Comparison of ENCODE assay signal across 21 cellular contexts in the genomic region with DNA sequence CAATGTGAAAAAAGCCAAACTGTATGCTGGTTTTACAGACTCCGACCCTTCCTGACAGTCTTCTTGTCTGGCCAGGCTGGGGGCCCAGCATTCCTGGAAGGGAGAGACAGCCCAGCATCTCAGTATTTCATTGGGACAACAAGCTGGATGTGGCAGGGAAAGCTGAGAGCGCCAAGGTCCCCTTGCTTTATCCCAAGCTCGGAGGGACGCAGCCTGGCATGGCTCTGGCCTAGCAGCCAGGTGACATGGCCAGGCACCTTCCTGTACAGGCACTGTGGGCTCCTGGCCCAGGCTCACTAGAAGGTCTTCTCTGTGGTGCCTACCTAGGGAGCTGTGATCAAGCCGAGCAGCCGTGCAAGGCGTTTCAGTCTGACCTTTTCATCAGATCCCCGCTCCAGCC.
"Had no signal": no experiment of that assay in that cellular context is flagged by ENCODE, and none has a peak within 500 bp of the region (broad histone marks: within the 10 kb centered on the region; RNA-seq: fewer than 3 reads in every experiment).

No MANE protein-coding gene starts in this region.

- H3K79me2 ChIP-seq: parathyroid adenoma had no signal

- H3K9me3 ChIP-seq: neutrophil, sigmoid colon, testis, upper lobe of left lung had no signal

- H3K36me3 ChIP-seq: neutrophil had no signal

- H3K27ac Mint-ChIP-seq: activated CD4-positive, alpha-beta memory T cell treated with anti-CD3 and anti-CD28 coated beads, Interleukin-2, amount 10 ng/mL, durations not matched to agents 7 days and 5 days; activated CD4-positive, alpha-beta T cell treated with anti-CD3 and anti-CD28 coated beads, Interleukin-2, amount 10 ng/mL, durations not matched to agents 24 days and 14 days; activated naive CD4-positive, alpha-beta T cell treated with anti-CD3 and anti-CD28 coated beads, Interleukin-2, amount 10 ng/mL, durations not matched to agents 7 days and 5 days; natural killer cell treated with Interleukin-12 subunit alpha and Interleukin-12 subunit beta and Interleukin-15 and Interleukin-18, amount 100 ng/mL, for 72 hours; stimulated activated naive B cell treated with anti-CD40 and anti-IgM and Interleukin-4, amounts not matched to agents 10 μg/mL and 1 μg/mL and 100 μg/mL, for 72 hours had no signal

- H3K36me3 Mint-ChIP-seq: activated naive CD4-positive, alpha-beta T cell treated with anti-CD3 and anti-CD28 coated beads, Interleukin-2, amount 10 ng/mL, durations not matched to agents 7 days and 5 days; natural killer cell treated with Interleukin-12 subunit alpha and Interleukin-12 subunit beta and Interleukin-15 and Interleukin-18, amount 100 ng/mL, for 72 hours; stimulated activated naive B cell treated with anti-CD40 and anti-IgM and Interleukin-4, amounts not matched to agents 10 μg/mL and 1 μg/mL and 100 μg/mL, for 72 hours had no signal

- H3K9ac ChIP-seq: parathyroid adenoma had no signal

- H3K9me3 Mint-ChIP-seq: activated CD4-positive, alpha-beta memory T cell treated with anti-CD3 and anti-CD28 coated beads, Interleukin-2, amount 10 ng/mL, durations not matched to agents 7 days and 5 days; activated CD4-positive, alpha-beta T cell treated with anti-CD3 and anti-CD28 coated beads, Interleukin-2, amount 10 ng/mL, durations not matched to agents 24 days and 14 days; activated naive CD4-positive, alpha-beta T cell treated with anti-CD3 and anti-CD28 coated beads, Interleukin-2, amount 10 ng/mL, durations not matched to agents 7 days and 5 days; natural killer cell treated with Interleukin-12 subunit alpha and Interleukin-12 subunit beta and Interleukin-15 and Interleukin-18, amount 100 ng/mL, for 72 hours; stimulated activated naive B cell treated with anti-CD40 and anti-IgM and Interleukin-4, amounts not matched to agents 10 μg/mL and 1 μg/mL and 100 μg/mL, for 72 hours had no signal

- H3K4me3 Mint-ChIP-seq: activated CD4-positive, alpha-beta memory T cell treated with anti-CD3 and anti-CD28 coated beads, Interleukin-2, amount 10 ng/mL, durations not matched to agents 7 days and 5 days; activated CD4-positive, alpha-beta T cell treated with anti-CD3 and anti-CD28 coated beads, Interleukin-2, amount 10 ng/mL, durations not matched to agents 24 days and 14 days; activated naive CD4-positive, alpha-beta T cell treated with anti-CD3 and anti-CD28 coated beads, Interleukin-2, amount 10 ng/mL, durations not matched to agents 7 days and 5 days; natural killer cell treated with Interleukin-12 subunit alpha and Interleukin-12 subunit beta and Interleukin-15 and Interleukin-18, amount 100 ng/mL, for 72 hours; stimulated activated naive B cell treated with anti-CD40 and anti-IgM and Interleukin-4, amounts not matched to agents 10 μg/mL and 1 μg/mL and 100 μg/mL, for 72 hours had no signal

- H3K27ac ChIP-seq: neutrophil, parathyroid adenoma, testis, upper lobe of left lung had no signal

- H3K27me3 ChIP-seq: neutrophil, sigmoid colon, testis, upper lobe of left lung had no signal

- ATAC-seq: activated CD4-positive, CD25-positive, alpha-beta regulatory T cell treated with anti-CD3 and anti-CD28 coated beads, Interleukin-2, amount 50 U/mL, for 24 hours; left ventricle myocardium superior; natural killer cell treated with Interleukin-12 subunit alpha and Interleukin-12 subunit beta and Interleukin-15 and Interleukin-18, amount 100 ng/mL, for 72 hours; stimulated activated naive B cell treated with anti-CD40 and anti-IgM and Interleukin-4, amounts not matched to agents 10 μg/mL and 1 μg/mL and 100 μg/mL, for 72 hours had no signal

- DNase-seq: activated CD4-positive, alpha-beta memory T cell treated with anti-CD3 and anti-CD28 coated beads, Interleukin-2, amount 10 ng/mL, durations not matched to agents 7 days and 5 days; activated CD4-positive, alpha-beta T cell treated with anti-CD3 and anti-CD28 coated beads, Interleukin-2, amount 10 ng/mL, durations not matched to agents 24 days and 14 days; activated effector memory CD4-positive, alpha-beta T cell treated with anti-CD3 and anti-CD28 coated beads, Interleukin-2, amount 50 U/mL, for 16 hours; activated naive CD4-positive, alpha-beta T cell treated with anti-CD3 and anti-CD28 coated beads, Interleukin-2, amount 10 ng/mL, durations not matched to agents 7 days and 5 days; amygdala; erythroblast; foreskin fibroblast; hypothalamus; left ventricle myocardium superior; sigmoid colon; stimulated activated CD4-positive, alpha-beta T cell treated with anti-CD3 and anti-CD28 coated beads, Interleukin-2, amount 100 ng/mL, for 48 hours; stimulated activated CD8-positive, alpha-beta memory T cell treated with anti-CD3 and anti-CD28 coated beads, Interleukin-4, amount 100 ng/mL, for 48 hours; stimulated activated naive B cell treated with anti-CD40 and anti-IgM and Interleukin-4, amounts not matched to agents 10 μg/mL and 1 μg/mL and 100 μg/mL, for 72 hours; upper lobe of left lung had no signal

- H3K4me3 ChIP-seq: sigmoid colon, testis, upper lobe of left lung had no signal

- H2AFZ ChIP-seq: parathyroid adenoma had no signal

- FAIRE-seq: endometrium, islet of Langerhans had no signal
